ENCODE assay signal across 10 cellular contexts in genomic region chr11:220650-221215, GRCh38. TPM values are rescaled to one million over a fixed set of nuclear protein-coding genes. Genes with fewer than 3 reads are reported as not detected.
"Had no signal": no experiment of that assay in that cellular context is flagged by ENCODE, and none has a peak within 500 bp of the region (broad histone marks: within the 10 kb centered on the region; RNA-seq: fewer than 3 reads in every experiment).

No MANE protein-coding gene starts in this region.

RNA-seq across cellular contexts. Expression of gene SCGB1C1, which starts 27.9 kb away (rescaled TPM):
- total RNA-seq: activated CD4-positive, alpha-beta T cell treated with anti-CD3 and anti-CD28 coated beads for 36 hours; activated CD4-positive, alpha-beta T cell treated with anti-CD3 and anti-CD28 coated beads, Interleukin-2, amount 10 ng/mL, durations not matched to agents 7 days and 5 days; activated T-cell treated with anti-CD3 and anti-CD28 coated beads, Interleukin-2, amount 50 U/mL, for 4 hours; activated T-helper 1 cell treated with anti-CD3 and anti-CD28 coated beads, Interleukin-12 subunit alpha, Interleukin-12 subunit beta, Interleukin-2, Interleukin-4 antibody, amounts not matched to agents 30 ng/mL and 10 ng/mL and 1 ng/mL, durations not matched to agents 14 hours and 24 hours and 36 hours; aorta; cardiac septum; M059J; OCI-LY7; Right ventricle myocardium superior; WTC11 had no signal
- polyA plus RNA-seq: aorta had no signal
